30 cellular contexts compared by ENCODE assay signal in genomic region chr10:71567006-71567405, GRCh38.
"Had no signal": no experiment of that assay in that cellular context is flagged by ENCODE, and none has a peak within 500 bp of the region (broad histone marks: within the 10 kb centered on the region; RNA-seq: fewer than 3 reads in every experiment).

No MANE protein-coding gene starts in this region.

- H3K9ac ChIP-seq: parathyroid adenoma had no signal

- ATAC-seq: naive thymus-derived CD8-positive, alpha-beta T cell; natural killer cell treated with Interleukin-12 subunit alpha and Interleukin-12 subunit beta and Interleukin-15 and Interleukin-18, amount 100 ng/mL, for 72 hours; psoas muscle; right cardiac atrium; sciatic nerve; stimulated activated naive B cell treated with anti-CD40 and anti-IgM and Interleukin-4, amounts not matched to agents 10 μg/mL and 1 μg/mL and 100 μg/mL, for 72 hours had no signal

- H3K4me2 ChIP-seq: smooth muscle cell had no signal

- H3K4me3 ChIP-seq: ovary, psoas muscle, skin epidermis, smooth muscle cell, spleen, stomach, thoracic aorta, thyroid gland, tibial nerve, upper lobe of left lung, vagina had no signal

- H2AFZ ChIP-seq: parathyroid adenoma had no signal

- H3K27me3 ChIP-seq: ovary, stomach, thyroid gland, tibial nerve, upper lobe of left lung, vagina had no signal

- H3K36me3 ChIP-seq: ovary, spleen, stomach, thoracic aorta, thyroid gland, tibial nerve, upper lobe of left lung, vagina had no signal

- H3K79me2 ChIP-seq: parathyroid adenoma had no signal

- H3K27ac Mint-ChIP-seq: naive thymus-derived CD8-positive, alpha-beta T cell; natural killer cell treated with Interleukin-12 subunit alpha and Interleukin-12 subunit beta and Interleukin-15 and Interleukin-18, amount 100 ng/mL, for 72 hours; nephron progenitor cell; progenitor cell of endocrine pancreas; stimulated activated naive B cell treated with anti-CD40 and anti-IgM and Interleukin-4, amounts not matched to agents 10 μg/mL and 1 μg/mL and 100 μg/mL, for 72 hours; stimulated activated naive CD8-positive, alpha-beta T cell treated with anti-CD3 and anti-CD28 coated beads, Interleukin-15, Interleukin-2, amounts not matched to agents 100 ng/mL and 50 ng/mL, for 24 hours had no signal

- H3K36me3 Mint-ChIP-seq: naive thymus-derived CD8-positive, alpha-beta T cell; natural killer cell treated with Interleukin-12 subunit alpha and Interleukin-12 subunit beta and Interleukin-15 and Interleukin-18, amount 100 ng/mL, for 72 hours; stimulated activated naive B cell treated with anti-CD40 and anti-IgM and Interleukin-4, amounts not matched to agents 10 μg/mL and 1 μg/mL and 100 μg/mL, for 72 hours had no signal

- H3K9me3 Mint-ChIP-seq: naive thymus-derived CD8-positive, alpha-beta T cell; natural killer cell treated with Interleukin-12 subunit alpha and Interleukin-12 subunit beta and Interleukin-15 and Interleukin-18, amount 100 ng/mL, for 72 hours; nephron progenitor cell; neural crest cell; stimulated activated naive B cell treated with anti-CD40 and anti-IgM and Interleukin-4, amounts not matched to agents 10 μg/mL and 1 μg/mL and 100 μg/mL, for 72 hours; stimulated activated naive CD8-positive, alpha-beta T cell treated with anti-CD3 and anti-CD28 coated beads, Interleukin-15, Interleukin-2, amounts not matched to agents 100 ng/mL and 50 ng/mL, for 24 hours had no signal

- H3K9me3 ChIP-seq: ovary, psoas muscle, spleen, stomach, thoracic aorta, thyroid gland, tibial nerve, upper lobe of left lung, vagina had no signal

- DNase-seq: naive thymus-derived CD8-positive, alpha-beta T cell; nephron progenitor cell; occipital lobe; ovary; psoas muscle; spleen; stimulated activated CD4-positive, alpha-beta T cell treated with anti-CD3 and anti-CD28 coated beads, Interleukin-12 subunit alpha, Interleukin-12 subunit beta, amount 100 ng/mL, for 4 hours; stimulated activated CD4-positive, alpha-beta T cell treated with anti-CD3 and anti-CD28 coated beads, Interleukin-1b, Interleukin-23, amount 100 ng/mL, for 48 hours; stimulated activated CD4-positive, alpha-beta T cell treated with anti-CD3 and anti-CD28 coated beads, Interleukin-4, amount 100 ng/mL, for 1 hour; stimulated activated CD4-positive, alpha-beta T cell treated with anti-CD3 and anti-CD28 coated beads, Interleukin-4, amount 100 ng/mL, for 4 hours; stimulated activated CD8-positive, alpha-beta memory T cell treated with anti-CD3 and anti-CD28 coated beads, Interleukin-4, amount 100 ng/mL, for 48 hours; stimulated activated naive B cell treated with anti-CD40 and anti-IgM and Interleukin-4, amounts not matched to agents 10 μg/mL and 1 μg/mL and 100 μg/mL, for 72 hours; stimulated activated naive CD4-positive, alpha-beta T cell treated with Interleukin-2 at 50 U/mL for 16 hours; stomach; thyroid gland; trophoblast cell; upper lobe of left lung had no signal

- H3K4me1 Mint-ChIP-seq: naive thymus-derived CD8-positive, alpha-beta T cell; neural crest cell; stimulated activated naive B cell treated with anti-CD40 and anti-IgM and Interleukin-4, amounts not matched to agents 10 μg/mL and 1 μg/mL and 100 μg/mL, for 72 hours had no signal

- FAIRE-seq: urothelium cell line had no signal

- H3K4me1 ChIP-seq: psoas muscle, stomach, thyroid gland, tibial nerve, upper lobe of left lung, vagina had no signal

- H3K27ac ChIP-seq: ovary, parathyroid adenoma, psoas muscle, skin epidermis, spleen, stomach, thoracic aorta, thyroid gland, tibial nerve, upper lobe of left lung, vagina had no signal

- H3K4me3 Mint-ChIP-seq: naive thymus-derived CD8-positive, alpha-beta T cell; natural killer cell treated with Interleukin-12 subunit alpha and Interleukin-12 subunit beta and Interleukin-15 and Interleukin-18, amount 100 ng/mL, for 72 hours; nephron progenitor cell; neural crest cell; stimulated activated naive B cell treated with anti-CD40 and anti-IgM and Interleukin-4, amounts not matched to agents 10 μg/mL and 1 μg/mL and 100 μg/mL, for 72 hours; stimulated activated naive CD8-positive, alpha-beta T cell treated with anti-CD3 and anti-CD28 coated beads, Interleukin-15, Interleukin-2, amounts not matched to agents 100 ng/mL and 50 ng/mL, for 24 hours had no signal
